10 cellular contexts compared by ENCODE assay signal in the genomic region with DNA sequence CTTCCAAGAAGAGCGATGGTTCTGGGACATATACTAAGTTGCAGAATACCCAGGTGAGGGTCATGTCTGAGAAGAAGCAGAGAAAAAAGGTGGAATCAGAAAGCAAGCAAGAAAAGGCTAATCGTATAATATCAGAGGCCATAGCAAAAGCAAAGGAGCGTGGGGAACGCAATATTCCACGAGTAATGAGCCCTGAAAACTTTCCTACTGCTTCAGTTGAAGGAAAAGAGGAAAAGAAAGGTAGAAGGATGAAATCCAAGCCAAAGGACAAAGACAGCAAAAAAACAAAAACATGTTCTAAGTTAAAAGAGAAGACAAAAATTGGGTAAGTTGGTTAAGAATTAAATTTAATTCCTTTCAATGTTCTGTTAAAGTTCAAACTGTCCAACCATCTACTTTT.
DNase-seq lines count a peak whose midpoint lies in the region; ATAC-seq, FAIRE-seq and TF ChIP-seq lines count a peak whose summit lies in the region.
"Had no signal": no experiment of that assay in that cellular context is flagged by ENCODE, and none has a peak within 500 bp of the region (broad histone marks: within the 10 kb centered on the region; RNA-seq: fewer than 3 reads in every experiment).

No MANE protein-coding gene starts in this region.

- peak overlapping the region; percentile 79 for H3K4me2 ChIP-seq in smooth muscle cell

- no peak overlapping the region for H2AFZ ChIP-seq in smooth muscle cell (ENCODE audit: low read depth)

- 93% methylated on average over 5 of the region's 5 CpGs for WGBS in smooth muscle cell (ENCODE audit: low lambda C conversion rate)

- peaks cover 2% of the 10 kb centered on the region for H3K27me3 Mint-ChIP-seq in glutamatergic neuron (ENCODE audit: unreplicated experiment)
- H3K27me3 Mint-ChIP-seq: CD4-positive, CD25-positive, alpha-beta regulatory T cell had no signal

- H4K20me1 ChIP-seq in smooth muscle cell (ENCODE audit: low read depth), result peaks cover 29% of the 10 kb centered on the region

- H3K9ac ChIP-seq in smooth muscle cell (ENCODE audit: low read depth), result peak overlapping the region; percentile 55

- H3K4me1 Mint-ChIP-seq in glutamatergic neuron (ENCODE audit: low read depth, unreplicated experiment), result peaks cover 9% of the 10 kb centered on the region

- no peaks in the 10 kb centered on the region for H3K36me3 Mint-ChIP-seq in glutamatergic neuron (ENCODE audit: unreplicated experiment)

- H3K4me3 Mint-ChIP-seq in glutamatergic neuron (ENCODE audit: unreplicated experiment), result peak overlapping the region; percentile 94
- H3K4me3 Mint-ChIP-seq: CD4-positive, CD25-positive, alpha-beta regulatory T cell had no signal

- peaks cover 85% of the 10 kb centered on the region for H3K79me2 ChIP-seq in smooth muscle cell (ENCODE audit: low read depth)

- TF ChIP-seq CTCF in glutamatergic neuron (IDR thresholded peaks at IDR 0.05; ENCODE audit: partially characterized antibody, unreplicated experiment) (no peak), smooth muscle cell (IDR thresholded peaks at IDR 0.05; ENCODE audit: borderline replicate concordance, insufficient read depth, poor library complexity, severe bottlenecking) (no peak)

- H3K4me1 ChIP-seq in SJCRH30 (peaks cover 3% of the 10 kb centered on the region; the same call in 1 of the 2 replicates), smooth muscle cell (ENCODE audit: low read depth) (peaks cover 35% of the 10 kb centered on the region)

- peaks cover 8% of the 10 kb centered on the region for H3K9me3 Mint-ChIP-seq in glutamatergic neuron (ENCODE audit: unreplicated experiment)
- H3K9me3 Mint-ChIP-seq: CD4-positive, CD25-positive, alpha-beta regulatory T cell had no signal

- H3K9me3 ChIP-seq in SJCRH30 (replicated peaks), result no peaks in the 10 kb centered on the region
- no peaks in the 10 kb centered on the region for H3K9me3 ChIP-seq in smooth muscle cell (replicated peaks; ENCODE audit: low read depth)

- peak overlapping the region; percentile 81; the same call in 1 of the 2 replicates for H3K27ac ChIP-seq in SJCRH30
- H3K27ac ChIP-seq in smooth muscle cell (ENCODE audit: low read depth), result peak overlapping the region; percentile 80

- ATAC-seq in GM19395 (IDR thresholded peaks at IDR 0.05; ENCODE audit: unreplicated experiment) (no peak), HG03108 (IDR thresholded peaks at IDR 0.05; ENCODE audit: unreplicated experiment) (no peak)

- peak overlapping the region; percentile 93 for H3K27ac Mint-ChIP-seq in glutamatergic neuron (ENCODE audit: unreplicated experiment)

- DNase-seq in NCI-H1417 (lab: John Stamatoyannopoulos, UW) (peak in 2 of 3 experiments; percentile 7 to 33), NCI-H1417 treated with DMSO at 0.1 percent for 48 hours (lab: John Stamatoyannopoulos, UW) (no peak), SJCRH30 (peak in 1 of 2 experiments; percentile 23), glutamatergic neuron (no peak), smooth muscle cell (lab: John Stamatoyannopoulos, UW; ENCODE audit: unreplicated experiment) (no peak), frontal cortex (ENCODE audit: low spot score in 2 of 2) (no peak)
- DNase-seq: activated T-cell treated with anti-CD3 and anti-CD28 coated beads for 4 hours; CD4-positive, CD25-positive, alpha-beta regulatory T cell had no signal

- FAIRE-seq in frontal cortex (lab: Jason Lieb, UNC), result no peak

- H3K4me3 ChIP-seq in SJCRH30 (peak overlapping the region; percentile 71), smooth muscle cell (peak overlapping the region; percentile 60)

- H3F3A ChIP-seq in smooth muscle cell (ENCODE audit: low read depth), result peaks cover 10% of the 10 kb centered on the region

- H3K27me3 ChIP-seq in SJCRH30 (no peaks in the 10 kb centered on the region), smooth muscle cell (ENCODE audit: low read depth) (no peaks in the 10 kb centered on the region)

- peaks cover 40% of the 10 kb centered on the region for H3K36me3 ChIP-seq in SJCRH30
- H3K36me3 ChIP-seq in smooth muscle cell (ENCODE audit: low read depth), result no peaks in the 10 kb centered on the region

Comparison
In these comparisons a context has a peak if more than half of its experiments do, and no peak if none do; other contexts are left out.
1. DNase-seq: peak in NCI-H1417 (2 of 3); none in NCI-H1417 treated with DMSO at 0.1 percent for 48 hours (single experiment), glutamatergic neuron (single experiment), smooth muscle cell (single experiment) and frontal cortex (0 of 2).